24 cellular contexts compared by ENCODE assay signal in the genomic region with DNA sequence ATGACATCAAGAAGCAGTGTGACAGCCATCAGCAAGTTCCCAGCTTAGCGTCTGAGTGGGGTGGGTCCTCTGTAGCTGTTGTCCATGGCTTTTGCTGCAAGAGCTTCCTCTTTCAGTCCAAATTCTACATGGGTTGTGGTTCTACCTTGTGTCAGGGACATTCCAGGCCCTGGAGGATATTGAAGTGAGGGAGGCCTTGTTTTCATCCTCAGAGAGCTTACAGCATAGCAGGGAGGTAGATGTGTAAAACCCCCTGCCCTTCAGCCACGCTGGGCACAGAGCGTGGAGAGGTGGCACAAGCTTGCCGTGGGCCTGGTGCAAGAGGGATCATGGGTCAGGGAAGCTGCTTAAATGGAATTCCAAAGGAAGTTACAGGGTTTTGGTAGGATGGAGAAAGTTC.
"Had no signal": no experiment of that assay in that cellular context is flagged by ENCODE, and none has a peak within 500 bp of the region (broad histone marks: within the 10 kb centered on the region; RNA-seq: fewer than 3 reads in every experiment).

No MANE protein-coding gene starts in this region.

- ATAC-seq: activated T-helper 17 cell treated with anti-CD3 and anti-CD28 coated beads, Interleukin-2, amount 50 U/mL, for 72 hours; Right ventricle myocardium inferior; T-cell had no signal

- H3K27me3 Mint-ChIP-seq: activated CD4-positive, alpha-beta memory T cell treated with anti-CD3 and anti-CD28 coated beads, Interleukin-2, amount 10 ng/mL, durations not matched to agents 7 days and 5 days had no signal

- H3K36me3 Mint-ChIP-seq: activated naive CD8-positive, alpha-beta T cell; T-cell had no signal

- H3K27ac Mint-ChIP-seq: activated CD4-positive, alpha-beta memory T cell treated with anti-CD3 and anti-CD28 coated beads, Interleukin-2, amount 10 ng/mL, durations not matched to agents 7 days and 5 days; activated naive CD4-positive, alpha-beta T cell treated with anti-CD3 and anti-CD28 coated beads for 36 hours; activated naive CD8-positive, alpha-beta T cell; activated T-helper 17 cell treated with anti-CD3 and anti-CD28 coated beads, Interleukin-2, amount 50 U/mL, for 72 hours; T-cell had no signal

- H3K4me3 Mint-ChIP-seq: activated CD4-positive, alpha-beta memory T cell treated with anti-CD3 and anti-CD28 coated beads, Interleukin-2, amount 10 ng/mL, durations not matched to agents 7 days and 5 days; activated naive CD4-positive, alpha-beta T cell treated with anti-CD3 and anti-CD28 coated beads for 36 hours; activated naive CD8-positive, alpha-beta T cell; activated T-helper 17 cell treated with anti-CD3 and anti-CD28 coated beads, Interleukin-2, amount 50 U/mL, for 72 hours; T-cell had no signal

- H3K4me1 Mint-ChIP-seq: activated CD4-positive, alpha-beta memory T cell treated with anti-CD3 and anti-CD28 coated beads, Interleukin-2, amount 10 ng/mL, durations not matched to agents 7 days and 5 days; activated T-helper 17 cell treated with anti-CD3 and anti-CD28 coated beads, Interleukin-2, amount 50 U/mL, for 72 hours; T-cell had no signal

- DNase-seq: activated CD4-positive, alpha-beta memory T cell treated with anti-CD3 and anti-CD28 coated beads, Interleukin-2, amount 10 ng/mL, durations not matched to agents 7 days and 5 days; activated CD4-positive, alpha-beta T cell treated with anti-CD3 and anti-CD28 coated beads, Interleukin-2, amount 50 U/mL, for 1 hour; activated CD4-positive, CD25-positive, alpha-beta regulatory T cell; activated gamma-delta T cell; activated naive CD4-positive, alpha-beta T cell treated with anti-CD3 and anti-CD28 coated beads for 36 hours; activated T-cell treated with anti-CD3 and anti-CD28 coated beads for 4 hours; activated T-cell treated with anti-CD3 and anti-CD28 coated beads, Interleukin-2, amount 50 U/mL, for 48 hours; amygdala; brain microvascular endothelial cell; Kasumi-1; NCI-H1048; NCI-H1417; NCI-H1694; NCI-H2029; NCI-H2107; NCI-H2171 treated with DMSO at 0.1 percent for 48 hours; NCI-H226; NCI-H774; T-cell; T-helper 2 cell; T1000 had no signal

- H3K9me3 Mint-ChIP-seq: activated CD4-positive, alpha-beta memory T cell treated with anti-CD3 and anti-CD28 coated beads, Interleukin-2, amount 10 ng/mL, durations not matched to agents 7 days and 5 days; activated naive CD4-positive, alpha-beta T cell treated with anti-CD3 and anti-CD28 coated beads for 36 hours; activated T-helper 17 cell treated with anti-CD3 and anti-CD28 coated beads, Interleukin-2, amount 50 U/mL, for 72 hours; T-cell had no signal
